8 cellular contexts compared by ENCODE assay signal in the genomic region with DNA sequence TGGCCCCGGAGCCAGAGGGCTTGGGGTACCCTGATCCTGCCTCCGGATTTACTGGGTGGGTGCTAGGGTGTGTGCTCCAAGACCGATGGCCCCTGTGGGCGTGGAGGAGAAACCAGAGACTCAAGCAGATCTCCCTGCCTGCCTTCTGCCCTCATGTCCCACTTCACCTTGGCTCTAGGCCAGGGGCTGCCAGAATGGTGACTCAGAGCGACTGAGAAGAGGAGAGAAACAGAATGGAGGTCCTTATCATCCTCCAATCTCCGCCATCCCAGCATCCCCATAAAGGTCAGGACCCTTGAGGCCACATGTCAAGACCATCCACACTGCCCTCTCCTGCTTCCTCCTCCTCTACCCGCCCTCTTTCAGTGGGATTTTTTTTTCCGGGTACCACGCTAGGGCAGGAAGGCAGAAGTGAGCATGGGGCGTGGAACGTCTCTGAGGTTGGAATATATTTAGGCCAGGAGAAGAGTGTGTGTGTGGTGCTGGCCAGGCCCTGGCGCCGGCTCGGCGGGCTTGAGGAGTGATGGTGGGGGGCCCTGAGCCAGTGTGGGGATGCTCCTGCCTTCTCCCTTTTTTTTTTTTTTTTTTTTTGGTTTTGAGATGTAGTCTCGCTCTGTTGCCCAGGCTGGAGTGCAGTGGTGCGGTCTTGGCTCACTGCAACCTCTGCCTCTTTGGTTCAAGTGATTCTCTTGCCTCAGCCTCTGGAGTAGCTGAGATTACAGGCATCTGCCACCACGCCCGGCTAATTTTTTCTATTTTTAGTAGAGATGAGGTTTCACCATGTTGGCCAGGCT. TPM values are rescaled to one million over a fixed set of nuclear protein-coding genes. Genes with fewer than 3 reads are reported as not detected.
DNase-seq lines count a peak whose midpoint lies in the region; ATAC-seq and TF ChIP-seq lines count a peak whose summit lies in the region.

No MANE protein-coding gene starts in this region.

- peaks cover 30% of the 10 kb centered on the region for H3K4me1 Mint-ChIP-seq in mesothelial cell of epicardium
- peaks cover 35 to 76% of the 10 kb centered on the region in 2 donors for H3K4me1 Mint-ChIP-seq in stimulated activated naive B cell treated with anti-CD40 and anti-IgM and Interleukin-4, amounts not matched to agents 10 μg/mL and 1 μg/mL and 100 μg/mL, for 72 hours

- no peaks in the 10 kb centered on the region for H3K9me3 Mint-ChIP-seq in mesothelial cell of epicardium
- H3K9me3 Mint-ChIP-seq in stimulated activated naive B cell treated with anti-CD40 and anti-IgM and Interleukin-4, amounts not matched to agents 10 μg/mL and 1 μg/mL and 100 μg/mL, for 72 hours: no peaks in the 10 kb centered on the region

- H3K4me3 Mint-ChIP-seq in mesothelial cell of epicardium: no peak overlapping the region
- peak overlapping the region; percentile 78 to 83 for H3K4me3 Mint-ChIP-seq in stimulated activated naive B cell treated with anti-CD40 and anti-IgM and Interleukin-4, amounts not matched to agents 10 μg/mL and 1 μg/mL and 100 μg/mL, for 72 hours

- peak; percentile 36 to 43 for ATAC-seq in stimulated activated naive B cell treated with anti-CD40 and anti-IgM and Interleukin-4, amounts not matched to agents 10 μg/mL and 1 μg/mL and 100 μg/mL, for 72 hours (replicated peaks)
- ATAC-seq in GM19324 (IDR thresholded peaks at IDR 0.05; ENCODE audit: low FRiP score, unreplicated experiment) (no peak), HG02885 (IDR thresholded peaks at IDR 0.05; ENCODE audit: poor library complexity, unreplicated experiment) (no peak)

- no peaks in the 10 kb centered on the region for H3K27me3 Mint-ChIP-seq in mesothelial cell of epicardium (ENCODE audit: low read depth)
- no peaks in the 10 kb centered on the region for H3K27me3 Mint-ChIP-seq in stimulated activated naive B cell treated with anti-CD40 and anti-IgM and Interleukin-4, amounts not matched to agents 10 μg/mL and 1 μg/mL and 100 μg/mL, for 72 hours

- no peak for TF ChIP-seq CTCF in mesothelial cell of epicardium (IDR thresholded peaks at IDR 0.05; ENCODE audit: unreplicated experiment)

- no peaks in the 10 kb centered on the region for H3K36me3 Mint-ChIP-seq in mesothelial cell of epicardium
- peaks cover 7 to 9% of the 10 kb centered on the region in 2 donors for H3K36me3 Mint-ChIP-seq in stimulated activated naive B cell treated with anti-CD40 and anti-IgM and Interleukin-4, amounts not matched to agents 10 μg/mL and 1 μg/mL and 100 μg/mL, for 72 hours

- H3K27ac Mint-ChIP-seq in mesothelial cell of epicardium: peak overlapping the region; percentile 87
- peak overlapping the region; percentile 96 for H3K27ac Mint-ChIP-seq in stimulated activated naive B cell treated with anti-CD40 and anti-IgM and Interleukin-4, amounts not matched to agents 10 μg/mL and 1 μg/mL and 100 μg/mL, for 72 hours

- DNase-seq in DMS153 treated with DMSO at 0.1 percent for 48 hours (lab: John Stamatoyannopoulos, UW; ENCODE audit: unreplicated experiment): peak; percentile 52
- DNase-seq in NCI-H128 (lab: John Stamatoyannopoulos, UW; ENCODE audit: unreplicated experiment): peak; percentile 29
- DNase-seq in activated CD4-positive, alpha-beta T cell treated with anti-CD3 and anti-CD28 coated beads, Interleukin-2, amount 50 U/mL, for 24 hours (ENCODE audit: low read depth in 1 of 2, low spot score in 1 of 2): peak; percentile 59 to 78
- DNase-seq in dedifferentiated amniotic fluid mesenchymal stem cell (ENCODE audit: extremely low spot score): peak; percentile 79
- peak in 1 of 2 experiments; percentile 59 for DNase-seq in mesothelial cell of epicardium (ENCODE audit: low spot score in 2 of 2, unreplicated experiment in 2 of 2)
- DNase-seq in stimulated activated naive B cell treated with anti-CD40 and anti-IgM and Interleukin-4, amounts not matched to agents 10 μg/mL and 1 μg/mL and 100 μg/mL, for 72 hours: peak; percentile 65

RNA-seq across cellular contexts. Expression of gene IER2, which starts 22.3 kb away (rescaled TPM):
- 278 to 284 TPM (median 282 TPM) in 3 replicates for total RNA-seq in mesothelial cell of epicardium

RNA-seq across cellular contexts. Expression of gene STX10, which starts 22.4 kb away (rescaled TPM):
- 52.7 to 58.4 TPM (median 56.7 TPM) in 3 replicates for total RNA-seq in mesothelial cell of epicardium

RNA-seq across cellular contexts. Expression of gene NACC1, which starts 54.5 kb away (rescaled TPM):
- total RNA-seq in mesothelial cell of epicardium: 63.0 to 76.4 TPM (median 74.5 TPM) in 3 replicates

RNA-seq across cellular contexts. Expression of gene TRMT1, which starts 56.0 kb away (rescaled TPM):
- 53.9 to 58.6 TPM (median 57.0 TPM) in 3 replicates for total RNA-seq in mesothelial cell of epicardium

Comparison
In these comparisons a context has a peak if more than half of its experiments do, and no peak if none do; other contexts are left out.
1. ATAC-seq: peak in stimulated activated naive B cell treated with anti-CD40 and anti-IgM and Interleukin-4, amounts not matched to agents 10 μg/mL and 1 μg/mL and 100 μg/mL, for 72 hours (2 of 2); none in GM19324 (single experiment) and HG02885 (single experiment).